Comparison of ENCODE assay signal across 8 cellular contexts in genomic region chr1:56576880-56577858, GRCh38. TPM values are rescaled to one million over a fixed set of nuclear protein-coding genes. Genes with fewer than 3 reads are reported as not detected.
A peak's percentile ranks its signal among the peaks of the same experiment; 100 is the strongest.
DNase-seq lines count a peak whose midpoint lies in the region; ATAC-seq and TF ChIP-seq lines count a peak whose summit lies in the region.

No MANE protein-coding gene starts in this region.

- BruUV-seq in IMR-90 (replicated peaks; lab: Mats Ljungman, UMichigan) (TSS peak; percentile 7), MCF 10A (replicated peaks; lab: Mats Ljungman, UMichigan) (no TSS peak)

- H3K4me1 ChIP-seq in IMR-90 (ENCODE audit: control insufficient read depth, insufficient read depth, low read length) (peaks cover 8% of the 10 kb centered on the region), left lung (peaks cover 13 to 67% of the 10 kb centered on the region in 2 donors), tibial nerve (peaks cover 0 to 60% (median 15%) of the 10 kb centered on the region in 4 donors)

- H3K79me1 ChIP-seq in IMR-90 (ENCODE audit: low read depth in 1 of 2, low read length in 2 of 2), result peaks cover 15 to 50% of the 10 kb centered on the region in 2 experiments

- dilution Hi-C loops in IMR-90 (cut with HindIII; ENCODE audit: low sequenced_read_pairs, unreplicated experiment), result loop anchor here (25.0 kb wide), 1 partner anchor 1290 kb away; no protein-coding TSS in a partner anchor

- peak overlapping the region; percentile 29 for H2AFZ ChIP-seq in IMR-90 (replicated peaks; ENCODE audit: low read length, poor library complexity)

- TF ChIP-seq CTCF in CD14-positive monocyte (IDR thresholded peaks at IDR 0.05) (peak; percentile 25), IMR-90 (conservative IDR thresholded peaks at IDR 0.05; ENCODE audit: low read depth, low read length) (peak; percentile 47), MCF 10A (IDR thresholded peaks at IDR 0.05; ENCODE audit: unreplicated experiment) (peak; percentile 31), left lung (IDR thresholded peaks at IDR 0.05) (no peak), tibial nerve (IDR thresholded peaks at IDR 0.05) (peak in 4 of 5 experiments; percentile 11 to 45 (median 34))

- H2BK5ac ChIP-seq in IMR-90 (ENCODE audit: low read depth, low read length, poor library complexity, severe bottlenecking), result peak overlapping the region; percentile 12

- POLR2A ChIA-PET in IMR-90 (lab: Charles Lee; ENCODE audit: unreplicated experiment), result interaction anchor here (0.7 to 0.8 kb wide), 2 partner anchors 300 to 710 kb away, joined by 4 to 5 read pairs; no protein-coding TSS in a partner anchor
- POLR2A ChIA-PET in MCF 10A (lab: Yijun Ruan, JAX), result interaction anchor here (0.6 to 1.0 kb wide), 3 partner anchors 133 to 597 kb away, joined by 3 read pairs; no protein-coding TSS in a partner anchor

- H4K8ac ChIP-seq in IMR-90 (ENCODE audit: low read depth in 2 of 2, low read length in 2 of 2), result peak overlapping the region; percentile 20 to 61; a peak in 2 of 4 replicates

- peak overlapping the region; percentile 69; the same call in 1 of the 2 replicates for H3K56ac ChIP-seq in IMR-90 (ENCODE audit: extremely low read depth, insufficient read depth, low read length)

- H3K18ac ChIP-seq in IMR-90 (ENCODE audit: low read depth, low read length), result peak overlapping the region; percentile 70

- H4K20me1 ChIP-seq in IMR-90 (ENCODE audit: insufficient read depth, low read length), result peaks cover 61% of the 10 kb centered on the region

- H3K27me3 ChIP-seq in IMR-90 (ENCODE audit: control insufficient read depth, insufficient read depth, low read length), result no peaks in the 10 kb centered on the region
- peaks cover 0 to 3% of the 10 kb centered on the region in 2 donors for H3K27me3 ChIP-seq in left lung
- H3K27me3 ChIP-seq in tibial nerve, result no peaks in the 10 kb centered on the region

- H2BK120ac ChIP-seq in IMR-90 (ENCODE audit: low read depth, low read length), result peak overlapping the region; percentile 35

- no peaks in the 10 kb centered on the region for H3K9me1 ChIP-seq in IMR-90 (ENCODE audit: insufficient read depth, low read length)

- peak; percentile 7 for ATAC-seq in IMR-90 (ENCODE audit: low read depth)
- ATAC-seq in left lung, result peak; percentile 20
- no peak for ATAC-seq in HG03045 (IDR thresholded peaks at IDR 0.05; ENCODE audit: unreplicated experiment)
- no peak for ATAC-seq in GM18520 (IDR thresholded peaks at IDR 0.05; ENCODE audit: unreplicated experiment)

- H2AK9ac ChIP-seq in IMR-90 (replicated peaks; ENCODE audit: low read depth, low read length, poor library complexity), result peak overlapping the region; percentile 83

- H3K4ac ChIP-seq in IMR-90 (ENCODE audit: low read depth, low read length), result peak overlapping the region; percentile 9

- in situ Hi-C loops in IMR-90 (cut with MboI; ENCODE audit: low sequenced_read_pairs), result loop anchor here (10.0 kb wide), 1 partner anchor 842 kb away; no protein-coding TSS in a partner anchor

- H3K27ac Mint-ChIP-seq in CD14-positive monocyte (no peak overlapping the region), MCF 10A (ENCODE audit: low read depth, unreplicated experiment) (no peak overlapping the region)

- WGBS in IMR-90 (ENCODE audit: extremely low coverage in 2 of 2, insufficient read length in 1 of 2), 2 experiments, result 10% methylated on average over 2 of the region's 4 CpGs; no CpG with 5 or more reads in 1 of the 2 experiments
- WGBS in tibial nerve, 2 donors, result 1 to 6% methylated on average over 4 of the region's 4 CpGs

- intact Hi-C loops in CD14-positive monocyte (cut with micrococcal nuclease) (loop anchor here (5.0 to 10.0 kb wide), 2 partner anchors 162 to 170 kb away; no protein-coding TSS in a partner anchor), IMR-90 (cut with micrococcal nuclease) (loop anchor here (5.0 to 10.0 kb wide), 8 partner anchors 65 to 745 kb away; no protein-coding TSS in a partner anchor), MCF 10A (cut with micrococcal nuclease) (loop anchor here (5.0 kb wide), 1 partner anchor 380 kb away; no protein-coding TSS in a partner anchor), left lung (cut with DNase I) (loop anchor here in 1 of 2 donors (10.0 kb wide), 2 partner anchors 72 to 162 kb away; no protein-coding TSS in a partner anchor)

- H2BK20ac ChIP-seq in IMR-90 (ENCODE audit: low read depth, low read length), result 0 out of 2 replicates have a peak overlapping the region, but pooled peaks have one; percentile 8

- H3K36me3 Mint-ChIP-seq in CD14-positive monocyte (no peaks in the 10 kb centered on the region), MCF 10A (ENCODE audit: insufficient read depth, unreplicated experiment) (no peaks in the 10 kb centered on the region)

- peak overlapping the region; percentile 92 for H3K14ac ChIP-seq in IMR-90 (replicated peaks; ENCODE audit: low read depth, low read length)

- no peak for TF ChIP-seq EP300 in tibial nerve (IDR thresholded peaks at IDR 0.05)

- no peaks in the 10 kb centered on the region for H3K9me3 ChIP-seq in IMR-90 (ENCODE audit: control insufficient read depth, insufficient read depth, low read length)
- no peaks in the 10 kb centered on the region for H3K9me3 ChIP-seq in left lung
- no peaks in the 10 kb centered on the region for H3K9me3 ChIP-seq in tibial nerve

- no peak for TF ChIP-seq POLR2A in IMR-90 (IDR thresholded peaks at IDR 0.05; ENCODE audit: low read depth, low read length)
- TF ChIP-seq POLR2A in tibial nerve (IDR thresholded peaks at IDR 0.05), result peak in 1 of 2 donors; percentile 2

- H3K9ac ChIP-seq in IMR-90 (ENCODE audit: low read depth, low read length), result peak overlapping the region; percentile 97

- peak overlapping the region; percentile 95 for H3K4me2 ChIP-seq in IMR-90 (ENCODE audit: low read depth, low read length)

- peak overlapping the region; percentile 99 for H3K23ac ChIP-seq in IMR-90 (ENCODE audit: low read depth, low read length)

- H3K4me1 Mint-ChIP-seq in CD14-positive monocyte, result peaks cover 33% of the 10 kb centered on the region
- no peaks in the 10 kb centered on the region for H3K4me1 Mint-ChIP-seq in MCF 10A (ENCODE audit: insufficient read depth, unreplicated experiment)

- H2BK15ac ChIP-seq in IMR-90 (ENCODE audit: low read depth, low read length), result 0 out of 3 replicates have a peak overlapping the region, but pooled peaks have one; percentile 39

- TF ChIP-seq RAD21 in IMR-90 (IDR thresholded peaks at IDR 0.05; ENCODE audit: low read length), result peak; percentile 58

- CTCF ChIA-PET in IMR-90 (lab: Yijun Ruan, JAX), result interaction anchor here (0.7 to 1.5 kb wide), 9 partner anchors 8 to 1201 kb away, joined by 3 to 8 read pairs (median 3); no protein-coding TSS in a partner anchor
- CTCF ChIA-PET in MCF 10A (lab: Yijun Ruan, JAX), result interaction anchor here (0.6 to 5.9 kb wide), 38 partner anchors 8 to 1416 kb away, joined by 3 to 39 read pairs (median 3); no protein-coding TSS in a partner anchor

- peak overlapping the region; percentile 36; the same call in 1 of the 2 replicates for H2AK5ac ChIP-seq in IMR-90 (ENCODE audit: low read depth, low read length)

- H4K5ac ChIP-seq in IMR-90 (ENCODE audit: low read depth, low read length), result peak overlapping the region; percentile 23; the same call in 1 of the 2 replicates

- H3K36me3 ChIP-seq in IMR-90 (ENCODE audit: control insufficient read depth, insufficient read depth, low read length), result peaks cover 24% of the 10 kb centered on the region
- H3K36me3 ChIP-seq in left lung, result no peaks in the 10 kb centered on the region
- no peaks in the 10 kb centered on the region for H3K36me3 ChIP-seq in tibial nerve

- H4K91ac ChIP-seq in IMR-90 (ENCODE audit: insufficient read depth, low read depth, low read length), result peak overlapping the region; percentile 27; the same call in 1 of the 2 replicates

- H3K9me3 Mint-ChIP-seq in CD14-positive monocyte, result no peaks in the 10 kb centered on the region
- no peaks in the 10 kb centered on the region for H3K9me3 Mint-ChIP-seq in MCF 10A (ENCODE audit: unreplicated experiment)

- peak overlapping the region; percentile 81 for H3K4me3 ChIP-seq in IMR-90 (ENCODE audit: insufficient read depth, low read depth, low read length)
- H3K4me3 ChIP-seq in left lung, result peak overlapping the region; percentile 84 to 87
- peak overlapping the region; percentile 82 to 94 (median 89) for H3K4me3 ChIP-seq in tibial nerve

- H3K4me3 Mint-ChIP-seq in CD14-positive monocyte (peak overlapping the region; percentile 92 to 96), MCF 10A (ENCODE audit: unreplicated experiment) (peak overlapping the region; percentile 97)

- peak overlapping the region; percentile 79 for H3K27ac ChIP-seq in IMR-90 (ENCODE audit: insufficient read depth, low read length)
- H3K27ac ChIP-seq in left lung, result peak overlapping the region; percentile 91 to 94
- peak overlapping the region; percentile 93 to 98 (median 95) for H3K27ac ChIP-seq in tibial nerve

- H3K27me3 Mint-ChIP-seq in CD14-positive monocyte (ENCODE audit: low read depth in 3 of 3) (peaks cover 25 to 37% (median 26%) of the 10 kb centered on the region in 3 donors), MCF 10A (ENCODE audit: insufficient read depth, unreplicated experiment) (no peaks in the 10 kb centered on the region)

- DNase-seq in CD14-positive monocyte (ENCODE audit: low spot score) (no peak), IMR-90 (peak; percentile 40), MCF 10A (ENCODE audit: unreplicated experiment) (peak; percentile 42), left lung (no peak), tibial nerve (ENCODE audit: low spot score in 2 of 2) (peak in 1 of 2 donors; percentile 36)
- no peak for DNase-seq in activated CD8-positive, alpha-beta memory T cell treated with anti-CD3 and anti-CD28 coated beads, Interleukin-2, amount 50 U/mL, for 4 hours

TF ChIP-seq in IMR-90, 13 proteins besides CTCF, POLR2A, EP300 and RAD21 (continues in another document):
- TF ChIP-seq RCOR1 (IDR thresholded peaks at IDR 0.05; ENCODE audit: insufficient replicate concordance, low read length) (no peak), CEBPB (IDR thresholded peaks at IDR 0.05; ENCODE audit: low read depth, low read length) (no peak), ELK1 (IDR thresholded peaks at IDR 0.05; ENCODE audit: borderline replicate concordance, low read depth, low read length) (no peak)

RNA-seq across cellular contexts. Expression of gene PLPP3, which starts 2.2 kb away (rescaled TPM):
- polyA plus RNA-seq in CD14-positive monocyte (under 1 TPM in 1 of 2 donors, not detected in 1; 0.21 TPM), IMR-90 (2012; rRNA removed) (49.9 and 52.1 TPM in 2 replicates)
- total RNA-seq in IMR-90 (2012; rRNA removed) (46.4 and 56.6 TPM in 2 replicates), MCF 10A (2022) (0.84 and 1.3 TPM in 2 replicates), left lung (100 to 1,000 TPM in 1 of 2 donors, 10 to 100 TPM in 1; 44.5 to 112 TPM), tibial nerve (100 to 1,000 TPM; 139 to 307 (median 267) TPM)
- 32.9 and 56.4 TPM in 2 replicates for polyA plus RNA-seq in IMR-90 (2012; cell fraction: cytosol; rRNA removed)
- polyA plus RNA-seq in IMR-90 (2012; cell fraction: nucleus; rRNA removed; ENCODE audit: low replicate concordance), result 37.9 and 66.1 TPM in 2 replicates

Comparison
In these comparisons a context has a peak if more than half of its experiments do, and no peak if none do; other contexts are left out.
1. DNase-seq: peak in IMR-90 (single experiment) and MCF 10A (single experiment); none in CD14-positive monocyte (single experiment), left lung (0 of 2) and activated CD8-positive, alpha-beta memory T cell treated with anti-CD3 and anti-CD28 coated beads, Interleukin-2, amount 50 U/mL, for 4 hours (single experiment).
2. CTCF ChIP-seq: peak in CD14-positive monocyte (single experiment), IMR-90 (single experiment), MCF 10A (single experiment) and tibial nerve (4 of 5); none in left lung (0 of 2).
3. ATAC-seq: peak in IMR-90 (single experiment) and left lung (single experiment); none in HG03045 (single experiment) and GM18520 (single experiment).
4. RNA of gene PLPP3, which starts 2.2 kb away (total RNA-seq): 139 to 307 TPM in tibial nerve, 44.5 to 112 TPM in left lung and 46.4 to 56.6 TPM in IMR-90; 0.84 to 1.3 TPM in MCF 10A; every median in the first group is over 10 times any median in the second.
5. Peak in every context shown above with its lines, with median percentiles within 50 percentile points of each other: H3K27ac ChIP-seq and H3K4me3 ChIP-seq.